In genomic region chr7:39624935-39625694, GRCh38 we compare ENCODE assay signal across 8 cellular contexts. TPM values are rescaled to one million over a fixed set of nuclear protein-coding genes. Genes with fewer than 3 reads are reported as not detected.
DNase-seq lines count a peak whose midpoint lies in the region; ATAC-seq, FAIRE-seq and TF ChIP-seq lines count a peak whose summit lies in the region.

No MANE protein-coding gene starts in this region.

- peak overlapping the region; percentile 95 for H3K4me3 Mint-ChIP-seq in neural crest cell

- FAIRE-seq in pancreas (lab: Jason Lieb, UNC), result no peak

- peak overlapping the region; percentile 94 for H3K4me3 ChIP-seq in OCI-LY3 (ENCODE audit: low read length)
- peak overlapping the region; percentile 81 for H3K4me3 ChIP-seq in effector memory CD4-positive, alpha-beta T cell (ENCODE audit: insufficient read depth, low read depth, low read length, poor library complexity, severe bottlenecking)
- H3K4me3 ChIP-seq in pancreas, result peak overlapping the region in 1 of 4 donors; percentile 98

- no peak overlapping the region for H3K27ac Mint-ChIP-seq in neural crest cell (ENCODE audit: unreplicated experiment)

- no peak overlapping the region for H3K27ac ChIP-seq in OCI-LY3 (ENCODE audit: low read length)
- H3K27ac ChIP-seq in effector memory CD4-positive, alpha-beta T cell (ENCODE audit: insufficient read depth, low read length, poor library complexity, severe bottlenecking), result no peak overlapping the region
- H3K27ac ChIP-seq in pancreas, result no peak overlapping the region

- no peak for ATAC-seq in pancreas

- no peak overlapping the region for H2AFZ ChIP-seq in OCI-LY3 (ENCODE audit: low read depth, low read length)

- H3K4me1 Mint-ChIP-seq in neural crest cell, result peaks cover 44% of the 10 kb centered on the region

- H3K9me3 Mint-ChIP-seq in neural crest cell, result no peaks in the 10 kb centered on the region

- H3K9ac ChIP-seq in ES-I3 (ENCODE audit: low read depth, low read length) (peak overlapping the region; percentile 66), OCI-LY3 (ENCODE audit: low read length) (peak overlapping the region; percentile 97)

- no peaks in the 10 kb centered on the region for H3K36me3 ChIP-seq in ES-I3 (ENCODE audit: insufficient read depth, low read length)
- H3K36me3 ChIP-seq in OCI-LY3 (replicated peaks; ENCODE audit: low read depth, low read length), result peaks cover 5% of the 10 kb centered on the region
- H3K36me3 ChIP-seq in effector memory CD4-positive, alpha-beta T cell (ENCODE audit: control insufficient read depth, insufficient read depth, low read length), result no peaks in the 10 kb centered on the region
- no peaks in the 10 kb centered on the region for H3K36me3 ChIP-seq in pancreas

- WGBS in pancreas, 2 donors, result 7 to 11% methylated on average over 5 of the region's 5 CpGs

- peaks cover 44% of the 10 kb centered on the region for H4K20me1 ChIP-seq in OCI-LY3 (ENCODE audit: insufficient read depth, low read length)

- DNase-seq in effector memory CD4-positive, alpha-beta T cell, result no peak
- DNase-seq in neural crest cell (ENCODE audit: low read depth, low spot score) (no peak), D341Med (ENCODE audit: low spot score) (no peak), pancreas (no peak), GM10266 (ENCODE audit: extremely low spot score) (no peak)
- DNase-seq in stimulated activated naive CD4-positive, alpha-beta T cell (lab: John Stamatoyannopoulos, UW), result no peak

- peak overlapping the region; percentile 95 for H3K4me2 ChIP-seq in OCI-LY3 (ENCODE audit: low read length)

- no peaks in the 10 kb centered on the region for H3K36me3 Mint-ChIP-seq in neural crest cell (ENCODE audit: low read depth)

- peaks cover 20% of the 10 kb centered on the region; the same call in 1 of the 2 replicates for H3K4me1 ChIP-seq in ES-I3 (ENCODE audit: insufficient read depth, low read length)
- H3K4me1 ChIP-seq in OCI-LY3 (ENCODE audit: low read length), result peaks cover 33% of the 10 kb centered on the region
- peaks cover 12% of the 10 kb centered on the region for H3K4me1 ChIP-seq in effector memory CD4-positive, alpha-beta T cell (ENCODE audit: control insufficient read depth, insufficient read depth, low read length, poor library complexity, severe bottlenecking)
- peaks cover 0 to 29% (median 17%) of the 10 kb centered on the region in 3 donors for H3K4me1 ChIP-seq in pancreas

- TF ChIP-seq CTCF in OCI-LY3 (IDR thresholded peaks at IDR 0.05; ENCODE audit: low read depth, low read length) (no peak), neural crest cell (conservative IDR thresholded peaks at IDR 0.05) (no peak), pancreas (IDR thresholded peaks at IDR 0.05) (no peak), GM10266 (IDR thresholded peaks at IDR 0.05; ENCODE audit: control insufficient read depth, insufficient read depth, low read depth, missing control alignments) (no peak)

- intact Hi-C loops in pancreas (cut with DNase I), result no loop called here

- H3K27me3 ChIP-seq in OCI-LY3 (ENCODE audit: low read depth, low read length) (no peaks in the 10 kb centered on the region), pancreas (no peaks in the 10 kb centered on the region)
- no peaks in the 10 kb centered on the region for H3K27me3 ChIP-seq in effector memory CD4-positive, alpha-beta T cell (replicated peaks; ENCODE audit: control insufficient read depth, insufficient read depth, low read length, poor library complexity, severe bottlenecking)

- H3K79me2 ChIP-seq in OCI-LY3 (ENCODE audit: low read length), result peaks cover 83% of the 10 kb centered on the region

- H3K9me3 ChIP-seq in ES-I3 (ENCODE audit: control insufficient read depth, insufficient read depth, low read length) (no peaks in the 10 kb centered on the region), OCI-LY3 (ENCODE audit: insufficient read depth, low read length) (no peaks in the 10 kb centered on the region), pancreas (no peaks in the 10 kb centered on the region)
- no peaks in the 10 kb centered on the region for H3K9me3 ChIP-seq in effector memory CD4-positive, alpha-beta T cell (ENCODE audit: control insufficient read depth, low read length)

- H3K27me3 Mint-ChIP-seq in neural crest cell (ENCODE audit: low read depth), result no peaks in the 10 kb centered on the region

RNA-seq across cellular contexts. Expression of gene RALA, which starts 1.7 kb away (rescaled TPM):
- total RNA-seq in neural crest cell (39.2 and 39.5 TPM in 2 replicates), pancreas (10 to 100 TPM in 2 of 6 donors, 1 to 10 TPM in 4; 7.0 to 19.1 (median 8.8) TPM)
- 10 to 100 TPM in 1 of 2 donors, 1 to 10 TPM in 1; 7.9 to 12.1 TPM for polyA plus RNA-seq in pancreas

RNA-seq across cellular contexts. Expression of gene YAE1, which starts 58.9 kb away (rescaled TPM):
- total RNA-seq in neural crest cell (42.5 and 44.0 TPM in 2 replicates), pancreas (10 to 100 TPM in 1 of 6 donors, 1 to 10 TPM in 5; 6.4 to 10.9 (median 7.8) TPM)
- polyA plus RNA-seq in pancreas, result 10 to 100 TPM; 14.7 to 17.6 TPM
